13 cellular contexts compared by ENCODE assay signal in the genomic region with DNA sequence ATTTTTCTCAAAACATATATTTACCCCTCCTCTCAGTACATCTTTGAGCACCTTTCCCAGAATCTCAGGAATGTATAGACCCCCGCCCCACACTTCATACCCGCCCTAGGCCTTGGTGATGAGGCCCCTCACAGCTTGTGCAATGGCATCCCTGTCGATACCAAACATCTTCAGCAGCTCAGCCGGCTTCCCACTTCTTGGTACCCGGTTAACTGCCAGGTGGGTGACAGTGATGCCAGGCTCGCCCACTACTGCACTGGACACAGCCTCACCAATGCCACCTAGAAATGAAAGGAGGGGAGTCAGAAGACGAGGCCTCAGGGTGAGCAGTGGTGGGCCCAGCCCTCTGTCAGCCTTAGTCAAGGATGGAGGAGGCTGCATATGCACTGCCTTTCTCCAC. TPM values are rescaled to one million over a fixed set of nuclear protein-coding genes. Genes with fewer than 3 reads are reported as not detected.
DNase-seq lines count a peak whose midpoint lies in the region; TF ChIP-seq lines count a peak whose summit lies in the region.
"Had no signal": no experiment of that assay in that cellular context is flagged by ENCODE, and none has a peak within 500 bp of the region (broad histone marks: within the 10 kb centered on the region; RNA-seq: fewer than 3 reads in every experiment).

No MANE protein-coding gene starts in this region.

- DNase-seq in activated naive CD4-positive, alpha-beta T cell treated with anti-CD3 and anti-CD28 coated beads, Interleukin-2, amount 10 ng/mL, durations not matched to agents 7 days and 5 days = no peak
- DNase-seq in H7 (peak; percentile 30), iPS-NIHi7 (ENCODE audit: extremely low spot score) (peak; percentile 3), breast epithelium (ENCODE audit: low spot score in 2 of 2) (no peak), SKM-1 treated with dmso at 0.1 percent for 144 hours (lab: John Stamatoyannopoulos, UW; ENCODE audit: unreplicated experiment) (no peak), NCI-H1092 treated with DMSO at 0.1 percent for 48 hours (lab: John Stamatoyannopoulos, UW) (no peak)
- DNase-seq: AML-193; CD4-positive, CD25-positive, alpha-beta regulatory T cell; DMS 273 treated with DMSO at 0.1 percent for 48 hours had no signal

- peaks cover 6% of the 10 kb centered on the region for H3K36me3 Mint-ChIP-seq in activated naive CD4-positive, alpha-beta T cell treated with anti-CD3 and anti-CD28 coated beads, Interleukin-2, amount 50 U/mL, for 24 hours
- peaks cover 29% of the 10 kb centered on the region for H3K36me3 Mint-ChIP-seq in activated naive CD4-positive, alpha-beta T cell treated with anti-CD3 and anti-CD28 coated beads, Interleukin-2, amount 10 ng/mL, durations not matched to agents 7 days and 5 days

- no peaks in the 10 kb centered on the region for H3K27me3 Mint-ChIP-seq in activated naive CD4-positive, alpha-beta T cell treated with anti-CD3 and anti-CD28 coated beads, Interleukin-2, amount 50 U/mL, for 24 hours
- H3K27me3 Mint-ChIP-seq in activated naive CD4-positive, alpha-beta T cell treated with anti-CD3 and anti-CD28 coated beads, Interleukin-2, amount 10 ng/mL, durations not matched to agents 7 days and 5 days = no peaks in the 10 kb centered on the region
- H3K27me3 Mint-ChIP-seq: CD4-positive, CD25-positive, alpha-beta regulatory T cell had no signal

- H3K36me3 ChIP-seq in H7 (replicated peaks; ENCODE audit: control insufficient read depth, insufficient read depth, low read length) = peaks cover 72% of the 10 kb centered on the region
- H3K36me3 ChIP-seq in breast epithelium = peaks cover 17% of the 10 kb centered on the region

- H3K4me3 ChIP-seq in H7 (ENCODE audit: insufficient read depth, low read depth, low read length) (no peak overlapping the region), breast epithelium (no peak overlapping the region)
- H3K4me3 ChIP-seq: BLaER1, K562 had no signal

- H3K9me3 ChIP-seq in breast epithelium = no peaks in the 10 kb centered on the region
- H3K9me3 ChIP-seq: BLaER1 had no signal

- CTCF ChIA-PET in activated naive CD4-positive, alpha-beta T cell treated with anti-CD3 and anti-CD28 coated beads, Interleukin-2, amount 10 ng/mL, durations not matched to agents 7 days and 5 days (lab: Charles Lee) = no interaction called here

- no peaks in the 10 kb centered on the region for H3K4me1 ChIP-seq in breast epithelium

- no peak overlapping the region for H3K4me3 Mint-ChIP-seq in activated naive CD4-positive, alpha-beta T cell treated with anti-CD3 and anti-CD28 coated beads, Interleukin-2, amount 50 U/mL, for 24 hours
- no peak overlapping the region for H3K4me3 Mint-ChIP-seq in activated naive CD4-positive, alpha-beta T cell treated with anti-CD3 and anti-CD28 coated beads, Interleukin-2, amount 10 ng/mL, durations not matched to agents 7 days and 5 days
- H3K4me3 Mint-ChIP-seq: CD4-positive, CD25-positive, alpha-beta regulatory T cell had no signal

- intact Hi-C loops in breast epithelium (cut with DNase I; ENCODE audit: low total_unique reads) = no loop called here

- peak overlapping the region; percentile 46 for H3K27ac Mint-ChIP-seq in activated naive CD4-positive, alpha-beta T cell treated with anti-CD3 and anti-CD28 coated beads, Interleukin-2, amount 50 U/mL, for 24 hours
- no peak overlapping the region for H3K27ac Mint-ChIP-seq in activated naive CD4-positive, alpha-beta T cell treated with anti-CD3 and anti-CD28 coated beads, Interleukin-2, amount 10 ng/mL, durations not matched to agents 7 days and 5 days
- H3K27ac Mint-ChIP-seq: CD4-positive, CD25-positive, alpha-beta regulatory T cell had no signal

- TF ChIP-seq CTCF in breast epithelium (IDR thresholded peaks at IDR 0.05) = no peak

- H3K9me3 Mint-ChIP-seq in activated naive CD4-positive, alpha-beta T cell treated with anti-CD3 and anti-CD28 coated beads, Interleukin-2, amount 50 U/mL, for 24 hours = no peaks in the 10 kb centered on the region
- H3K9me3 Mint-ChIP-seq in activated naive CD4-positive, alpha-beta T cell treated with anti-CD3 and anti-CD28 coated beads, Interleukin-2, amount 10 ng/mL, durations not matched to agents 7 days and 5 days = no peaks in the 10 kb centered on the region
- H3K9me3 Mint-ChIP-seq: CD4-positive, CD25-positive, alpha-beta regulatory T cell had no signal

- no peaks in the 10 kb centered on the region for H3K4me1 Mint-ChIP-seq in activated naive CD4-positive, alpha-beta T cell treated with anti-CD3 and anti-CD28 coated beads, Interleukin-2, amount 50 U/mL, for 24 hours
- H3K4me1 Mint-ChIP-seq in activated naive CD4-positive, alpha-beta T cell treated with anti-CD3 and anti-CD28 coated beads, Interleukin-2, amount 10 ng/mL, durations not matched to agents 7 days and 5 days = no peaks in the 10 kb centered on the region
- H3K4me1 Mint-ChIP-seq: CD4-positive, CD25-positive, alpha-beta regulatory T cell had no signal

- TF ChIP-seq POLR2A in breast epithelium (IDR thresholded peaks at IDR 0.05) = no peak

- no peak overlapping the region for H3K27ac ChIP-seq in breast epithelium
- H3K27ac ChIP-seq: BLaER1, HL-60 had no signal

- H3K27me3 ChIP-seq in H7 (ENCODE audit: control insufficient read depth, insufficient read depth, low read length) (no peaks in the 10 kb centered on the region), breast epithelium (no peaks in the 10 kb centered on the region)
- H3K27me3 ChIP-seq: BLaER1 had no signal

RNA-seq across cellular contexts. Expression of a gene that starts 30.2 kb away (rescaled TPM):
- total RNA-seq in H7 (2014; rRNA removed; shearing (Covaris generic)) = 1,918 and 2,169 TPM in 2 replicates
- 100 to 1,000 TPM; 130 to 273 (median 131) TPM for total RNA-seq in breast epithelium

Comparison
In these comparisons a context has a peak if more than half of its experiments do, and no peak if none do; other contexts are left out.
1. DNase-seq: peak in H7 (single experiment) and iPS-NIHi7 (single experiment); none in activated naive CD4-positive, alpha-beta T cell treated with anti-CD3 and anti-CD28 coated beads, Interleukin-2, amount 10 ng/mL, durations not matched to agents 7 days and 5 days (single experiment), breast epithelium (0 of 2), SKM-1 treated with dmso at 0.1 percent for 144 hours (single experiment) and NCI-H1092 treated with DMSO at 0.1 percent for 48 hours (single experiment).